17 cellular contexts compared by ENCODE assay signal in the genomic region with DNA sequence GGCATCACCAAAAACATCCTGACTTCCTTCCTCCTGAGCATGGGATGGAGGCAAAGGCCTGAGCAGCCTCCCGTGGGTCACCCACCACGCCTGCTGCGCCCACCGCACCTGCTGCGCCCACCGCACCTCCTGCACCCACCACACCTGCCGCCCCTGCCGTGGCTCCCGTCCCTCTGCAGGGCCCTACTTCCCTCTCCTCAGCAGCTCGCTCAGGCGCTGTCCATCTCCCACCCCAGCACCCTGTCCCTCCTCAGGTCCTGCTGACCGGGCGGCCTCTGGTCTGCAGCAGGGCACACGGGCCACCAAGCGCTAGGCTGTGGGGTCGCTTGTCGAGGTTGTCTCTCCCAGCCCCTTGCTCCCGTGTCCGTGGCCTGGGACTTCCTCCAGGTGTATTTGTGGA.
DNase-seq lines count a peak whose midpoint lies in the region; ATAC-seq, FAIRE-seq and TF ChIP-seq lines count a peak whose summit lies in the region.
"Had no signal": no experiment of that assay in that cellular context is flagged by ENCODE, and none has a peak within 500 bp of the region (broad histone marks: within the 10 kb centered on the region; RNA-seq: fewer than 3 reads in every experiment).

No MANE protein-coding gene starts in this region.

- no peaks in the 10 kb centered on the region for H3K9me3 ChIP-seq in BLaER1
- H3K9me3 ChIP-seq in H1 (ENCODE audit: insufficient read depth in 2 of 2, low read depth in 1 of 2, low read length in 1 of 2) = peaks cover 3 to 5% of the 10 kb centered on the region in 2 experiments; a peak in 1 of 4 replicates
- H3K9me3 ChIP-seq in right atrium auricular region = no peaks in the 10 kb centered on the region
- peaks cover 0 to 3% (median 3%) of the 10 kb centered on the region in 3 donors for H3K9me3 ChIP-seq in skeletal muscle tissue (ENCODE audit: control insufficient read depth in 3 of 3, low read length in 3 of 3)
- H3K9me3 ChIP-seq: BE2C, Caco-2, HAP-1 had no signal

- no peak overlapping the region for H2BK12ac ChIP-seq in H1 (ENCODE audit: low read depth, low read length)

- H4K8ac ChIP-seq in H1 (ENCODE audit: extremely low read depth, insufficient read depth, low read length) = peak overlapping the region; percentile 20; the same call in 1 of the 2 replicates

- H3K27me3 ChIP-seq in BLaER1 (peaks cover 8% of the 10 kb centered on the region; the same call in 1 of the 2 replicates), H1 (replicated peaks in 1 of 4; ENCODE audit: control insufficient read depth in 3 of 4, extremely low read depth in 1 of 4, insufficient read depth in 3 of 4, low read length in 3 of 4) (no peaks in the 10 kb centered on the region), right atrium auricular region (no peaks in the 10 kb centered on the region), skeletal muscle tissue (ENCODE audit: control insufficient read depth in 3 of 3, insufficient read depth in 3 of 3, low read length in 3 of 3) (peaks cover 2 to 8% (median 3%) of the 10 kb centered on the region in 3 donors)
- H3K27me3 ChIP-seq: BE2C had no signal

- H2BK20ac ChIP-seq in H1 (ENCODE audit: low read length) = no peak overlapping the region

- no peak overlapping the region for H3K4ac ChIP-seq in H1 (replicated peaks; ENCODE audit: insufficient read length, low read depth, low read length)

- H3K36me3 ChIP-seq in BLaER1 (no peaks in the 10 kb centered on the region), H1 (ENCODE audit: control insufficient read depth in 2 of 4, insufficient read depth in 4 of 4, low read length in 3 of 4) (no peaks in the 10 kb centered on the region), right atrium auricular region (peaks cover 23% of the 10 kb centered on the region), skeletal muscle tissue (ENCODE audit: control insufficient read depth in 3 of 3, insufficient read depth in 3 of 3, low read length in 3 of 3) (peaks cover 11 to 15% (median 14%) of the 10 kb centered on the region in 3 donors)
- H3K36me3 ChIP-seq: BE2C, HAP-1 had no signal

- TF ChIP-seq POLR2A in H1 (IDR thresholded peaks at IDR 0.05; ENCODE audit: control extremely low read depth in 1 of 2, low read depth in 2 of 2, low read length in 2 of 2) = no peak

- H3K23ac ChIP-seq in H1 (ENCODE audit: insufficient read length) = no peak overlapping the region

- no peak overlapping the region for H4K91ac ChIP-seq in H1 (replicated peaks; ENCODE audit: insufficient read length, low read length)

- no peak overlapping the region for H2BK5ac ChIP-seq in H1 (ENCODE audit: low read depth, low read length)

- H3K56ac ChIP-seq in H1 (replicated peaks; ENCODE audit: insufficient read length, low read depth, low read length) = no peak overlapping the region

- H4K20me1 ChIP-seq in BLaER1 (no peaks in the 10 kb centered on the region; the same call in 1 of the 2 replicates), H1 (replicated peaks in 1 of 2; ENCODE audit: control insufficient read depth in 1 of 2, insufficient read depth in 2 of 2, low read length in 2 of 2) (peaks cover 0 to 2% of the 10 kb centered on the region in 2 experiments)

- no peak overlapping the region for H3K18ac ChIP-seq in H1 (ENCODE audit: extremely low read depth, low read length)

- no peaks in the 10 kb centered on the region for H3K79me1 ChIP-seq in H1 (ENCODE audit: low read depth, low read length)

- no peak for TF ChIP-seq RAD21 in H1 (IDR thresholded peaks at IDR 0.05 in 1 of 2, conservative IDR thresholded peaks at IDR 0.05 in 1 of 2; ENCODE audit: low read depth in 2 of 2, low read length in 2 of 2)

- DNase-seq in H1 (ENCODE audit: low read depth in 1 of 2, low spot score in 2 of 2) = no peak
- no peak for DNase-seq in right atrium auricular region (ENCODE audit: low spot score)
- DNase-seq in hippocampal formation (lab: John Stamatoyannopoulos, UW) = no peak
- DNase-seq: ACHN; BE2C; Caco-2; CD4-positive, alpha-beta T cell had no signal

- H3K4me1 ChIP-seq in BLaER1 = peaks cover 16% of the 10 kb centered on the region
- peaks cover 0 to 6% (median 0%) of the 10 kb centered on the region in 4 experiments; a peak in 1 of 7 replicates for H3K4me1 ChIP-seq in H1 (replicated peaks in 1 of 4; ENCODE audit: control insufficient read depth in 3 of 4, insufficient read depth in 4 of 4, low read length in 3 of 4)
- H3K4me1 ChIP-seq in right atrium auricular region = peaks cover 0 to 20% of the 10 kb centered on the region in 2 donors
- H3K4me1 ChIP-seq in skeletal muscle tissue (ENCODE audit: control insufficient read depth in 3 of 3, insufficient read depth in 3 of 3, low read length in 3 of 3) = peaks cover 2 to 64% (median 23%) of the 10 kb centered on the region in 3 donors
- H3K4me1 ChIP-seq: BE2C, Caco-2, HAP-1 had no signal

- WGBS in H1 (ENCODE audit: extremely low coverage in 1 of 2, insufficient coverage in 1 of 2, insufficient read length in 1 of 2, insufficient replicate concordance in 2 of 2, low coverage in 1 of 2, low lambda C conversion rate in 2 of 2, missing lambda C conversion rate in 1 of 2), 2 experiments = 96% methylated on average over 5 of the region's 19 CpGs; no CpG with 5 or more reads in 1 of the 2 experiments

- H2BK120ac ChIP-seq in H1 (replicated peaks; ENCODE audit: low read depth, low read length) = no peak overlapping the region

- H2BK15ac ChIP-seq in H1 (ENCODE audit: low read length) = no peak overlapping the region

- H3K14ac ChIP-seq in H1 (ENCODE audit: insufficient read length) = no peak overlapping the region

- TF ChIP-seq CTCF in H1 (IDR thresholded peaks at IDR 0.05; ENCODE audit: control extremely low read depth in 1 of 3, insufficient read depth in 1 of 3, low read depth in 1 of 3, low read length in 3 of 3) = no peak
- TF ChIP-seq CTCF in right atrium auricular region (IDR thresholded peaks at IDR 0.05) = no peak

- H2AFZ ChIP-seq in H1 (ENCODE audit: low read length) = no peak overlapping the region

- H3K27ac ChIP-seq in BLaER1 (no peak overlapping the region), H1 (ENCODE audit: low read depth, low read length) (no peak overlapping the region), right atrium auricular region (peak overlapping the region; percentile 33 to 39), skeletal muscle tissue (ENCODE audit: low read depth, low read length) (peak overlapping the region; percentile 58)
- H3K27ac ChIP-seq: C4-2B, HL-60 had no signal

- ATAC-seq in GM21526 (IDR thresholded peaks at IDR 0.05; ENCODE audit: low FRiP score, unreplicated experiment) = no peak

- H3K23me2 ChIP-seq in H1 (ENCODE audit: low read depth, low read length) = no peaks in the 10 kb centered on the region

- POLR2A ChIA-PET in H1 (lab: Charles Lee; ENCODE audit: partially characterized antibody) = no interaction called here

- CTCF ChIA-PET in H1 (lab: Charles Lee; ENCODE audit: partially characterized antibody) = interaction anchor here (1.0 to 1.7 kb wide), 3 partner anchors 13 to 160 kb away, joined by 3 to 4 read pairs (median 3); no protein-coding TSS in a partner anchor

- H2AK5ac ChIP-seq in H1 (ENCODE audit: low read depth, low read length) = no peak overlapping the region

- TF ChIP-seq EP300 in H1 (IDR thresholded peaks at IDR 0.05; ENCODE audit: borderline replicate concordance in 1 of 2, low read depth in 2 of 2, low read length in 2 of 2) = no peak

- H3K79me2 ChIP-seq in H1 (ENCODE audit: control insufficient read depth in 1 of 2, insufficient read depth in 2 of 2, low read length in 2 of 2) = no peaks in the 10 kb centered on the region

- H3K9ac ChIP-seq in BLaER1 (no peak overlapping the region), H1 (replicated peaks in 1 of 4; ENCODE audit: extremely low read depth in 1 of 4, low read depth in 3 of 4, low read length in 3 of 4) (no peak overlapping the region), skeletal muscle tissue (ENCODE audit: low read depth in 1 of 3, low read length in 3 of 3) (no peak overlapping the region)

- H3K4me3 ChIP-seq in BLaER1 (no peak overlapping the region), H1 (ENCODE audit: extremely low read depth in 1 of 4, insufficient read depth in 2 of 4, low read depth in 3 of 4, low read length in 4 of 4) (no peak overlapping the region), right atrium auricular region (no peak overlapping the region), skeletal muscle tissue (ENCODE audit: low read length in 3 of 3) (no peak overlapping the region)
- H3K4me3 ChIP-seq: HAP-1 had no signal

- no peak for FAIRE-seq in H1 (lab: Jason Lieb, UNC)
- FAIRE-seq: A204.1, D721Med, G401.6, GM12891 had no signal

- H4K5ac ChIP-seq in H1 (ENCODE audit: insufficient read length, low read depth, low read length) = no peak overlapping the region

- H3K4me2 ChIP-seq in BLaER1 (peak overlapping the region; percentile 26; the same call in 1 of the 2 replicates), H1 (ENCODE audit: insufficient read depth in 1 of 2, low read depth in 2 of 2, low read length in 2 of 2) (no peak overlapping the region)

TF ChIP-seq in H1, 55 proteins besides CTCF, POLR2A, EP300 and RAD21:
- TF ChIP-seq RFX5 (IDR thresholded peaks at IDR 0.05; ENCODE audit: borderline replicate concordance, low read depth, low read length) (no peak), SAP30 (IDR thresholded peaks at IDR 0.05; ENCODE audit: insufficient read depth, insufficient replicate concordance, low read length) (no peak), NRF1 (IDR thresholded peaks at IDR 0.05; ENCODE audit: low read depth, low read length) (no peak), HDAC2 (IDR thresholded peaks at IDR 0.05; ENCODE audit: borderline replicate concordance in 1 of 2, low read depth in 2 of 2, low read length in 2 of 2) (no peak), SIX5 (IDR thresholded peaks at IDR 0.05; ENCODE audit: low read depth, low read length) (no peak), CHD1 (IDR thresholded peaks at IDR 0.05; ENCODE audit: low read depth, low read length) (no peak), POLR2AphosphoS5 (IDR thresholded peaks at IDR 0.05; ENCODE audit: low read depth, low read length) (no peak), EGR1 (IDR thresholded peaks at IDR 0.05; ENCODE audit: borderline replicate concordance, low read depth, low read length) (no peak), CREB1 (IDR thresholded peaks at IDR 0.05) (no peak), RXRA (IDR thresholded peaks at IDR 0.05; ENCODE audit: insufficient read depth, low read depth, low read length) (no peak)
- TF ChIP-seq, protein P1, sequence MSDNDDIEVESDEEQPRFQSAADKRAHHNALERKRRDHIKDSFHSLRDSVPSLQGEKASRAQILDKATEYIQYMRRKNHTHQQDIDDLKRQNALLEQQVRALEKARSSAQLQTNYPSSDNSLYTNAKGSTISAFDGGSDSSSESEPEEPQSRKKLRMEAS (IDR thresholded peaks at IDR 0.05) = no peak

Comparison
In these comparisons a context has a peak if more than half of its experiments do, and no peak if none do; other contexts are left out.
1. H3K27ac ChIP-seq: peak in right atrium auricular region (2 of 2) and skeletal muscle tissue (single experiment); none in BLaER1 (single experiment) and H1 (single experiment).